ENCODE assay signal across 24 cellular contexts in genomic region chr3:113895964-113896363, GRCh38.
"Had no signal": no experiment of that assay in that cellular context is flagged by ENCODE, and none has a peak within 500 bp of the region (broad histone marks: within the 10 kb centered on the region; RNA-seq: fewer than 3 reads in every experiment).

No MANE protein-coding gene starts in this region.

- H3K27me3 Mint-ChIP-seq: activated CD4-positive, alpha-beta memory T cell treated with anti-CD3 and anti-CD28 coated beads, Interleukin-2, amount 10 ng/mL, durations not matched to agents 7 days and 5 days; activated CD4-positive, alpha-beta T cell treated with anti-CD3 and anti-CD28 coated beads for 36 hours; activated naive CD4-positive, alpha-beta T cell treated with anti-CD3 and anti-CD28 coated beads, Interleukin-2, amount 10 ng/mL, durations not matched to agents 7 days and 5 days; activated T-helper 17 cell treated with anti-CD3 and anti-CD28 coated beads, Interleukin-2, amount 50 U/mL, for 72 hours; T-cell had no signal

- H3K9me3 ChIP-seq: adrenal gland had no signal

- H3K27ac Mint-ChIP-seq: activated CD4-positive, alpha-beta memory T cell treated with anti-CD3 and anti-CD28 coated beads, Interleukin-2, amount 10 ng/mL, durations not matched to agents 7 days and 5 days; activated CD4-positive, alpha-beta T cell treated with anti-CD3 and anti-CD28 coated beads for 36 hours; activated naive CD4-positive, alpha-beta T cell treated with anti-CD3 and anti-CD28 coated beads, Interleukin-2, amount 10 ng/mL, durations not matched to agents 7 days and 5 days; activated naive CD8-positive, alpha-beta T cell treated with anti-CD3 and anti-CD28 coated beads, Interleukin-2, amount 10 ng/mL, durations not matched to agents 7 days and 5 days; activated T-helper 17 cell treated with anti-CD3 and anti-CD28 coated beads, Interleukin-2, amount 50 U/mL, for 72 hours; T-cell had no signal

- H3K27ac ChIP-seq: adrenal gland, KMS-11, SK-N-MC had no signal

- H3K9me3 Mint-ChIP-seq: activated CD4-positive, alpha-beta memory T cell treated with anti-CD3 and anti-CD28 coated beads, Interleukin-2, amount 10 ng/mL, durations not matched to agents 7 days and 5 days; activated naive CD4-positive, alpha-beta T cell treated with anti-CD3 and anti-CD28 coated beads, Interleukin-2, amount 10 ng/mL, durations not matched to agents 7 days and 5 days; activated naive CD8-positive, alpha-beta T cell treated with anti-CD3 and anti-CD28 coated beads, Interleukin-2, amount 10 ng/mL, durations not matched to agents 7 days and 5 days; activated T-helper 17 cell treated with anti-CD3 and anti-CD28 coated beads, Interleukin-2, amount 50 U/mL, for 72 hours; T-cell had no signal

- H3K9ac ChIP-seq: KMS-11 had no signal

- H3K4me2 ChIP-seq: KMS-11 had no signal

- ATAC-seq: activated CD4-positive, alpha-beta T cell treated with anti-CD3 and anti-CD28 coated beads for 36 hours; activated T-helper 17 cell treated with anti-CD3 and anti-CD28 coated beads, Interleukin-2, amount 50 U/mL, for 72 hours; T-cell had no signal

- H3K27me3 ChIP-seq: adrenal gland had no signal

- H3K36me3 Mint-ChIP-seq: activated naive CD4-positive, alpha-beta T cell treated with anti-CD3 and anti-CD28 coated beads, Interleukin-2, amount 10 ng/mL, durations not matched to agents 7 days and 5 days; activated naive CD8-positive, alpha-beta T cell treated with anti-CD3 and anti-CD28 coated beads, Interleukin-2, amount 10 ng/mL, durations not matched to agents 7 days and 5 days; T-cell had no signal

- H3K36me3 ChIP-seq: adrenal gland had no signal

- H3K4me3 ChIP-seq: SK-N-MC had no signal

- H3K4me3 Mint-ChIP-seq: activated CD4-positive, alpha-beta memory T cell treated with anti-CD3 and anti-CD28 coated beads, Interleukin-2, amount 10 ng/mL, durations not matched to agents 7 days and 5 days; activated CD4-positive, alpha-beta T cell treated with anti-CD3 and anti-CD28 coated beads for 36 hours; activated naive CD4-positive, alpha-beta T cell treated with anti-CD3 and anti-CD28 coated beads, Interleukin-2, amount 10 ng/mL, durations not matched to agents 7 days and 5 days; activated naive CD8-positive, alpha-beta T cell treated with anti-CD3 and anti-CD28 coated beads, Interleukin-2, amount 10 ng/mL, durations not matched to agents 7 days and 5 days; activated T-helper 17 cell treated with anti-CD3 and anti-CD28 coated beads, Interleukin-2, amount 50 U/mL, for 72 hours; T-cell had no signal

- DNase-seq: activated CD4-positive, alpha-beta memory T cell treated with anti-CD3 and anti-CD28 coated beads, Interleukin-2, amount 10 ng/mL, durations not matched to agents 7 days and 5 days; activated CD4-positive, alpha-beta T cell treated with anti-CD3 and anti-CD28 coated beads for 36 hours; activated CD4-positive, alpha-beta T cell treated with anti-CD3 and anti-CD28 coated beads, Interleukin-2, amount 50 U/mL, for 1 hour; activated gamma-delta T cell; activated naive CD4-positive, alpha-beta T cell treated with anti-CD3 and anti-CD28 coated beads, Interleukin-2, amount 10 ng/mL, durations not matched to agents 7 days and 5 days; activated naive CD8-positive, alpha-beta T cell treated with anti-CD3 and anti-CD28 coated beads, Interleukin-2, amount 10 ng/mL, durations not matched to agents 7 days and 5 days; activated T-cell treated with anti-CD3 and anti-CD28 coated beads for 4 hours; activated T-cell treated with anti-CD3 and anti-CD28 coated beads, Interleukin-2, amount 50 U/mL, for 48 hours; adrenal gland; anterior cingulate cortex; caudate nucleus; NCI-H1092 treated with DMSO at 0.1 percent for 48 hours; NCI-H1417 treated with DMSO at 0.1 percent for 48 hours; NCI-H1694 treated with DMSO at 0.1 percent for 48 hours; NCI-H2029 treated with DMSO at 0.1 percent for 48 hours; NCI-H446; NCI-H524; SIG-M5; T-cell; T-helper 2 cell; T1000 had no signal
